Comparison of ENCODE assay signal across 13 cellular contexts in genomic region chr12:574475-575128, GRCh38.
DNase-seq lines count a peak whose midpoint lies in the region; ATAC-seq and TF ChIP-seq lines count a peak whose summit lies in the region.
"Had no signal": no experiment of that assay in that cellular context is flagged by ENCODE, and none has a peak within 500 bp of the region (broad histone marks: within the 10 kb centered on the region; RNA-seq: fewer than 3 reads in every experiment).

No MANE protein-coding gene starts in this region.

- intact Hi-C loops in Panc1 (cut with micrococcal nuclease; ENCODE audit: unreplicated experiment), result loop anchor here (10.0 kb wide), 1 partner anchor 60 kb away; no protein-coding TSS in a partner anchor
- intact Hi-C loops in esophagus squamous epithelium (cut with DNase I), result loop anchor here (5.0 to 10.0 kb wide), 2 partner anchors 70 to 178 kb away; partner anchors contain the start of gene WNK1
- intact Hi-C loops in sciatic nerve (cut with DNase I), result loop anchor here (10.0 kb wide), 2 partner anchors 70 to 180 kb away; partner anchors contain the start of gene WNK1

- H3K27me3 ChIP-seq in Panc1 (ENCODE audit: control insufficient read depth, insufficient read depth, low read length), result no peaks in the 10 kb centered on the region
- H3K27me3 ChIP-seq in esophagus squamous epithelium, result no peaks in the 10 kb centered on the region
- H3K27me3 ChIP-seq: testis had no signal

- WGBS in esophagus squamous epithelium, 2 donors, result 36 to 49% methylated on average over 3 of the region's 3 CpGs

- no peak for DNase-seq in T-helper 1 cell
- no peak for DNase-seq in Panc1 (ENCODE audit: low read depth, low spot score)
- DNase-seq in esophagus squamous epithelium (lab: John Stamatoyannopoulos, UW), result no peak
- DNase-seq in sciatic nerve (ENCODE audit: low spot score), result peak; percentile 10
- no peak for DNase-seq in DMS114 treated with DMSO at 0.1 percent for 48 hours (lab: John Stamatoyannopoulos, UW; ENCODE audit: unreplicated experiment)
- DNase-seq in amniotic stem cell (lab: John Stamatoyannopoulos, UW), result no peak
- DNase-seq in GDM1 (lab: John Stamatoyannopoulos, UW), result no peak
- DNase-seq: 8988T; naive B cell; NCI-H187 treated with DMSO at 0.1 percent for 48 hours; stimulated activated CD4-positive, alpha-beta T cell treated with anti-CD3 and anti-CD28 coated beads, Interleukin-1b, Interleukin-23, amount 100 ng/mL, for 48 hours; testis had no signal

- CTCF ChIA-PET in Panc1 (lab: Charles Lee), result interaction anchor here (0.8 kb wide), 1 partner anchor 176 kb away, joined by 3 read pairs; no protein-coding TSS in a partner anchor

- TF ChIP-seq CTCF in Panc1 (IDR thresholded peaks at IDR 0.05), result no peak
- no peak for TF ChIP-seq CTCF in esophagus squamous epithelium (IDR thresholded peaks at IDR 0.05)

- no peaks in the 10 kb centered on the region for H3K27me3 Mint-ChIP-seq in T-helper 1 cell treated with Interleukin-12 subunit alpha and Interleukin-12 subunit beta and Interleukin-4 antibody, amounts not matched to agents 30 μg/mL and 1 μg/mL, for 36 hours (ENCODE audit: low read depth)

- peak overlapping the region; percentile 21 for H3K27ac Mint-ChIP-seq in T-helper 1 cell treated with Interleukin-12 subunit alpha and Interleukin-12 subunit beta and Interleukin-4 antibody, amounts not matched to agents 30 μg/mL and 1 μg/mL, for 36 hours

- H3K4me3 ChIP-seq in Panc1 (ENCODE audit: low read depth in 2 of 2, low read length in 2 of 2) (no peak overlapping the region), esophagus squamous epithelium (no peak overlapping the region)
- H3K4me3 ChIP-seq: testis had no signal

- no TSS peak for BruUV-seq in Panc1 (replicated peaks; lab: Mats Ljungman, UMichigan)

- POLR2A ChIA-PET in Panc1 (lab: Charles Lee), result interaction anchor here (0.6 kb wide), 1 partner anchor 202 kb away, joined by 3 read pairs; no protein-coding TSS in a partner anchor

- in situ Hi-C loops in Panc1 (cut with HindIII; ENCODE audit: low pct_unique_long_range_greater_than_20kb, low sequenced_read_pairs), result no loop called here

- H3K4me1 ChIP-seq in Panc1 (ENCODE audit: control insufficient read depth, insufficient read depth, low read length) (peaks cover 55% of the 10 kb centered on the region), esophagus squamous epithelium (peaks cover 34 to 96% (median 45%) of the 10 kb centered on the region in 3 donors)

- H3K9me3 ChIP-seq in Panc1 (ENCODE audit: control insufficient read depth, insufficient read depth, low read depth, low read length), result no peaks in the 10 kb centered on the region
- H3K9me3 ChIP-seq in esophagus squamous epithelium, result no peaks in the 10 kb centered on the region
- H3K9me3 ChIP-seq: testis had no signal

- peaks cover 20% of the 10 kb centered on the region for H3K4me1 Mint-ChIP-seq in T-helper 1 cell treated with Interleukin-12 subunit alpha and Interleukin-12 subunit beta and Interleukin-4 antibody, amounts not matched to agents 30 μg/mL and 1 μg/mL, for 36 hours (ENCODE audit: low read depth)

- ATAC-seq in Panc1, result no peak
- no peak for ATAC-seq in sciatic nerve

- H3K27ac ChIP-seq in Panc1 (ENCODE audit: low read length) (peak overlapping the region; percentile 85), esophagus squamous epithelium (peak overlapping the region; percentile 85 to 96 (median 92))
- H3K27ac ChIP-seq: testis had no signal

- H3K4me3 Mint-ChIP-seq in T-helper 1 cell treated with Interleukin-12 subunit alpha and Interleukin-12 subunit beta and Interleukin-4 antibody, amounts not matched to agents 30 μg/mL and 1 μg/mL, for 36 hours, result no peak overlapping the region

- H3K9me3 Mint-ChIP-seq in T-helper 1 cell treated with Interleukin-12 subunit alpha and Interleukin-12 subunit beta and Interleukin-4 antibody, amounts not matched to agents 30 μg/mL and 1 μg/mL, for 36 hours, result no peaks in the 10 kb centered on the region
- H3K9me3 Mint-ChIP-seq: naive B cell had no signal

- peaks cover 2% of the 10 kb centered on the region for H3K36me3 Mint-ChIP-seq in T-helper 1 cell treated with Interleukin-12 subunit alpha and Interleukin-12 subunit beta and Interleukin-4 antibody, amounts not matched to agents 30 μg/mL and 1 μg/mL, for 36 hours (ENCODE audit: low read depth)
- H3K36me3 Mint-ChIP-seq: naive B cell had no signal

- TF ChIP-seq POLR2A in esophagus squamous epithelium (IDR thresholded peaks at IDR 0.05), result no peak

- H3K36me3 ChIP-seq in Panc1 (ENCODE audit: control insufficient read depth, insufficient read depth, low read length), result no peaks in the 10 kb centered on the region
- no peaks in the 10 kb centered on the region for H3K36me3 ChIP-seq in esophagus squamous epithelium
